ENCODE assay signal across 8 cellular contexts in the genomic region with DNA sequence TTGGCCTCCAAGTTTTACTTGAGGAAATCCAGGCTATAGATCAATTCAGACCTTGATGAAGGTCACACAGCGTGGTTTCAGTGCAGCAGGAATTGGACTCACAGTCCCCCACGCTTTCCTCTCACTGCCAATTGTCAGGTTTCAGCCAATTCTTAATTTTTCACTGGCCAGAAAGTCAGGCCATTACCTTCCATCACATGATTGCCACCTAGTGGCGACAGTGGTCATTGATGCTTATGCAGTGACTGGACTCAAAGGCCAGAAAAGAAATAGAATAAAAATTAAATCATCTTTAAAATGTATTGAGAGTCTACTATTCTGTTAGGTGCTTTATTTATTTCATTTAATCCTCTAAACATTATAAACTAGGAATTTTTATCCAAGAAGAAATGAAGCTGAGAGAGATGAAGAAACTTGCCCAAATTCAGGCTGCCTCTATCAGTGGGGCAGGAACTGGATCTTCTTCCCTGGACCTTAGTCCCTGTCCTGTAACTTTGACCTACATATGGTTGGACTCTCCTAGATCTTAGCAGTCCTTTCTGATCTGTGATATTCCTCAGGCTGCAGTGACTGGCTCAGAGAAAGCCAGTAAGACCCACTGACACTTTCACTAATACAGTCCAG.
A peak's percentile ranks its signal among the peaks of the same experiment; 100 is the strongest.
DNase-seq lines count a peak whose midpoint lies in the region; ATAC-seq and TF ChIP-seq lines count a peak whose summit lies in the region.

No MANE protein-coding gene starts in this region.

- peak; percentile 77 for TF ChIP-seq CTCF in GM12865 (IDR thresholded peaks at IDR 0.05; ENCODE audit: insufficient read depth, low read depth, low read length, missing control alignments)

- intact Hi-C loops in left cardiac atrium (cut with DNase I): loop anchor here in 1 of 2 donors (1.0 to 2.0 kb wide), 2 partner anchors 36 to 243 kb away; no protein-coding TSS in a partner anchor

- ATAC-seq in left cardiac atrium: peak; percentile 56 to 88
- ATAC-seq in esophagus mucosa: no peak

- no peak overlapping the region for H3K4me3 ChIP-seq in GM12865 (ENCODE audit: low read depth, low read length)

- DNase-seq in GM12865 (ENCODE audit: low read depth) (peak; percentile 75), H4 (ENCODE audit: low spot score) (peak; percentile 31), LHCN-M2 (ENCODE audit: low read depth) (peak; percentile 54), SK-N-DZ (ENCODE audit: low spot score) (peak; percentile 82), left cardiac atrium (peak; percentile 75), retina (peak; percentile 83)
- peak; percentile 61 for DNase-seq in activated naive CD4-positive, alpha-beta T cell treated with anti-CD3 and anti-CD28 coated beads, Interleukin-2, amount 50 U/mL, for 16 hours

Comparison
In these comparisons a context has a peak if more than half of its experiments do, and no peak if none do; other contexts are left out.
1. DNase-seq: peak in every context shown above with its lines; median percentile 83 in retina; 82 in SK-N-DZ; 75 in GM12865; 75 in left cardiac atrium; 61 in activated naive CD4-positive, alpha-beta T cell treated with anti-CD3 and anti-CD28 coated beads, Interleukin-2, amount 50 U/mL, for 16 hours; 54 in LHCN-M2; 31 in H4.